20 cellular contexts compared by ENCODE assay signal in genomic region chr10:97468162-97468561, GRCh38. TPM values are rescaled to one million over a fixed set of nuclear protein-coding genes. Genes with fewer than 3 reads are reported as not detected.
DNase-seq lines count a peak whose midpoint lies in the region; ATAC-seq and TF ChIP-seq lines count a peak whose summit lies in the region.
"Had no signal": no experiment of that assay in that cellular context is flagged by ENCODE, and none has a peak within 500 bp of the region (broad histone marks: within the 10 kb centered on the region; RNA-seq: fewer than 3 reads in every experiment).

No MANE protein-coding gene starts in this region.

- H3K27ac ChIP-seq in upper lobe of left lung, result peak overlapping the region; percentile 54 to 78 (median 66)
- no peak overlapping the region for H3K27ac ChIP-seq in coronary artery
- H3K27ac ChIP-seq: Peyer's patch, tibial artery, VCaP had no signal

- H3K27me3 ChIP-seq in upper lobe of left lung (no peaks in the 10 kb centered on the region), HAP-1 (ENCODE audit: low read depth) (no peaks in the 10 kb centered on the region)
- H3K27me3 ChIP-seq: Peyer's patch, tibial artery had no signal

- peak; percentile 41 for DNase-seq in activated effector memory CD4-positive, alpha-beta T cell treated with anti-CD3 and anti-CD28 coated beads, Interleukin-2, amount 50 U/mL, for 16 hours
- DNase-seq in activated effector memory CD4-positive, alpha-beta T cell treated with Interleukin-2 at 50 U/mL for 16 hours, result no peak
- peak; percentile 54 for DNase-seq in NCI-H1105 treated with DMSO at 0.1 percent for 48 hours (lab: John Stamatoyannopoulos, UW)
- DNase-seq in dermis blood vessel endothelial cell, result peak; percentile 34
- DNase-seq in upper lobe of left lung, result no peak
- no peak for DNase-seq in coronary artery (ENCODE audit: low spot score)
- no peak for DNase-seq in HAP-1 (ENCODE audit: low spot score in 2 of 2)
- DNase-seq: ACHN; activated CD8-positive, alpha-beta memory T cell treated with anti-CD3 and anti-CD28 coated beads for 24 hours; CD4-positive, alpha-beta T cell; cortex of kidney; IMR-90; NCI-H1092; NCI-H526; stimulated activated CD8-positive, alpha-beta memory T cell treated with anti-CD3 and anti-CD28 coated beads, Interleukin-4, amount 100 ng/mL, for 48 hours; tibial artery had no signal

- TF ChIP-seq EP300 in upper lobe of left lung (IDR thresholded peaks at IDR 0.05), result no peak

- WGBS in upper lobe of left lung, 2 donors, result 77 to 78% methylated on average over 2 to 3 of the region's 3 CpGs

- TF ChIP-seq POLR2A in upper lobe of left lung (IDR thresholded peaks at IDR 0.05), result no peak

- H3K4me1 ChIP-seq in upper lobe of left lung, result peaks cover 0 to 27% (median 14%) of the 10 kb centered on the region in 4 donors
- no peaks in the 10 kb centered on the region for H3K4me1 ChIP-seq in HAP-1
- H3K4me1 ChIP-seq: Peyer's patch, tibial artery had no signal

- in situ Hi-C loops in HAP-1 (cut with MboI; ENCODE audit: low sequenced_read_pairs), result no loop called here

- no peak for TF ChIP-seq CTCF in upper lobe of left lung (IDR thresholded peaks at IDR 0.05)
- no peak for TF ChIP-seq CTCF in coronary artery (IDR thresholded peaks at IDR 0.05)

- no peak overlapping the region for H3K4me3 ChIP-seq in upper lobe of left lung
- no peak overlapping the region for H3K4me3 ChIP-seq in coronary artery
- H3K4me3 ChIP-seq in HAP-1, result no peak overlapping the region
- H3K4me3 ChIP-seq: Peyer's patch, tibial artery had no signal

- H3K36me3 ChIP-seq in upper lobe of left lung, result peaks cover 15 to 99% (median 76%) of the 10 kb centered on the region in 4 donors
- peaks cover 84% of the 10 kb centered on the region for H3K36me3 ChIP-seq in HAP-1 (replicated peaks)

- no peak for ATAC-seq in upper lobe of left lung (ENCODE audit: low FRiP score in 2 of 2)
- ATAC-seq in HG02798 (IDR thresholded peaks at IDR 0.05; ENCODE audit: poor library complexity, unreplicated experiment), result no peak
- ATAC-seq: sciatic nerve had no signal

- H3K9me3 ChIP-seq in upper lobe of left lung (no peaks in the 10 kb centered on the region), HAP-1 (no peaks in the 10 kb centered on the region)
- H3K9me3 ChIP-seq: Peyer's patch, tibial artery had no signal

RNA-seq across cellular contexts. Expression of gene ZDHHC16, which starts 22.2 kb away (rescaled TPM):
- total RNA-seq in dermis blood vessel endothelial cell (38.7 and 39.8 TPM in 2 replicates), upper lobe of left lung (10 to 100 TPM; 40.0 to 84.7 (median 60.1) TPM)

RNA-seq across cellular contexts. Expression of gene EXOSC1, which starts 22.4 kb away (rescaled TPM):
- total RNA-seq in dermis blood vessel endothelial cell, result 29.4 and 35.7 TPM in 2 replicates
- total RNA-seq in upper lobe of left lung, result 10 to 100 TPM; 19.5 to 30.4 (median 28.1) TPM

RNA-seq across cellular contexts. Expression of gene MMS19, which starts 30.1 kb away (rescaled TPM):
- total RNA-seq in dermis blood vessel endothelial cell, result 95.5 and 102 TPM in 2 replicates
- total RNA-seq in upper lobe of left lung, result 100 to 1,000 TPM in 1 of 6 donors, 10 to 100 TPM in 5; 62.5 to 148 (median 77.0) TPM

RNA-seq across cellular contexts. Expression of gene UBTD1, which starts 30.6 kb away (rescaled TPM):
- total RNA-seq in dermis blood vessel endothelial cell (63.4 and 78.1 TPM in 2 replicates), upper lobe of left lung (10 to 100 TPM; 40.6 to 93.1 (median 67.3) TPM)

RNA-seq across cellular contexts. Expression of gene PGAM1, which starts 42.2 kb away (rescaled TPM):
- total RNA-seq in dermis blood vessel endothelial cell, result 218 and 349 TPM in 2 replicates
- 100 to 1,000 TPM in 5 of 6 donors, 10 to 100 TPM in 1; 55.5 to 184 (median 137) TPM for total RNA-seq in upper lobe of left lung

Comparison
In these comparisons a context has a peak if more than half of its experiments do, and no peak if none do; other contexts are left out.
1. DNase-seq: peak in activated effector memory CD4-positive, alpha-beta T cell treated with anti-CD3 and anti-CD28 coated beads, Interleukin-2, amount 50 U/mL, for 16 hours (single experiment), NCI-H1105 treated with DMSO at 0.1 percent for 48 hours (single experiment) and dermis blood vessel endothelial cell (single experiment); none in activated effector memory CD4-positive, alpha-beta T cell treated with Interleukin-2 at 50 U/mL for 16 hours (single experiment), upper lobe of left lung (0 of 2), coronary artery (single experiment) and HAP-1 (0 of 2).
2. H3K27ac ChIP-seq: peak in upper lobe of left lung (4 of 4); none in coronary artery (0 of 2).